Comparison of ENCODE assay signal across 35 cellular contexts in the genomic region with DNA sequence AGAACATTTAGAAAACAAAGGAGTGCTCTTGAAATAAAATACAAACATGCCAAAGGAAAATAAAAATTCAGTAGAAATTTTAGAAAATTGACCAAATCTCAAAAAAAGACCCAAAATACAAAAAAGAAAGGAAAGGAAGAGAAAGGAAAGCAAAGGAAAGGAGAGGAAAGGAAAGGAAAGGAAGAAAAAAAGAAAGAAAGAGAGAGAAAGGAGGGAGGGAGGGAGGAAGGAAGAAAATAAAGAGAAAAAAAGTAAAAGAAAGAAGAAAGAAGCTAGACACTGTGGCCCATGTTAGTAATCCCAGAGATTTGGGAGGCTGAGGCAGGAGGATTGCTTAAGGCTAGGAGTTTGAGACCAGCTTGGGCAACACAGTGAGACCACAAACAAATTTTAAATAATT.
"Had no signal": no experiment of that assay in that cellular context is flagged by ENCODE, and none has a peak within 500 bp of the region (broad histone marks: within the 10 kb centered on the region; RNA-seq: fewer than 3 reads in every experiment).

No MANE protein-coding gene starts in this region.

- H3K36me3 ChIP-seq: MG63 had no signal

- H3K4me2 ChIP-seq: KMS-11 had no signal

- H3K4me3 ChIP-seq: MG63 had no signal

- H3K27ac ChIP-seq: KMS-11 had no signal

- DNase-seq: Karpas-422, Kasumi-1, MG63, MM.1S, MV-4-11, NCI-H1048, NCI-H1092, NCI-H1092 treated with DMSO at 0.1 percent for 48 hours, NCI-H1105, NCI-H1105 treated with DMSO at 0.1 percent for 48 hours, NCI-H1417, NCI-H1417 treated with DMSO at 0.1 percent for 48 hours, NCI-H1436, NCI-H1436 treated with DMSO at 0.1 percent for 48 hours, NCI-H146, NCI-H1694, NCI-H1694 treated with DMSO at 0.1 percent for 48 hours, NCI-H187, NCI-H187 treated with DMSO at 0.1 percent for 48 hours, NCI-H1930, NCI-H2029, NCI-H2029 treated with DMSO at 0.1 percent for 48 hours, NCI-H2081, NCI-H2081 treated with DMSO at 0.1 percent for 48 hours, NCI-H2107, NCI-H2171, NCI-H2171 treated with DMSO at 0.1 percent for 48 hours, NCI-H2227 treated with DMSO at 0.1 percent for 48 hours, NCI-H226, NCI-H345, NCI-H446, NCI-H446 treated with DMSO at 0.1 percent for 48 hours, NCI-H510A, NCI-H510A treated with DMSO at 0.1 percent for 48 hours had no signal

- H3K9me3 ChIP-seq: MG63 had no signal
